ENCODE assay signal across 19 cellular contexts in the genomic region with DNA sequence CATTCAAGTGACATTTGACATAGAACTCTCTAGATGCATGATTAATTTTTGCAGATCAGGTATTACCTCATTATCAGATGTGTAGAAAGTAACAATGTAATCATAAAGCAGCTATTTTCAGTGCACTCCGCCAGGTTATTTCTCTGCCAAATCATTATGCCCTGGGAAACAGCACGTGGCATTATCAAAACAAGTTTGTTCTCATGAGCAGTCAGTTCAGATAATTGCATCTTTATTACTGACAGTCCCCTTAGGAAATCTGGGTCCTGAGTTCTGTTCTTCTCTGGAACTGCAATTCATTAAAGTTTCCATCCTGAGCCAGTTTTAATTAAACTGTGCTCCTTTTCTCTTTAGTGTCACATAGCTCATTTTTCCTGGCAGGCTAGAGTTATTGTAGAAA.
A peak's percentile ranks its signal among the peaks of the same experiment; 100 is the strongest.
DNase-seq lines count a peak whose midpoint lies in the region; ATAC-seq and TF ChIP-seq lines count a peak whose summit lies in the region.
"Had no signal": no experiment of that assay in that cellular context is flagged by ENCODE, and none has a peak within 500 bp of the region (broad histone marks: within the 10 kb centered on the region; RNA-seq: fewer than 3 reads in every experiment).

No MANE protein-coding gene starts in this region.

- no peak overlapping the region for H3K27ac Mint-ChIP-seq in MCF 10A (ENCODE audit: low read depth, unreplicated experiment)

- no peaks in the 10 kb centered on the region for H3K9me3 Mint-ChIP-seq in MCF 10A (ENCODE audit: unreplicated experiment)

- BruUV-seq in MCF 10A (replicated peaks; lab: Mats Ljungman, UMichigan), result no TSS peak

- H3K27me3 Mint-ChIP-seq in MCF 10A (ENCODE audit: insufficient read depth, unreplicated experiment), result no peaks in the 10 kb centered on the region

- TF ChIP-seq POLR2A in breast epithelium (IDR thresholded peaks at IDR 0.05), result no peak
- TF ChIP-seq POLR2A in Peyer's patch (IDR thresholded peaks at IDR 0.05), result no peak

- H3K4me3 ChIP-seq in breast epithelium (no peak overlapping the region), dorsolateral prefrontal cortex (peak overlapping the region in 11 of 59 donors; percentile 2 to 42 (median 8)), Peyer's patch (no peak overlapping the region)
- H3K4me3 ChIP-seq: BLaER1 treated with 17β-estradiol and CSF1 and Interleukin-3, amounts not matched to agents 10 nM and 100 nM had no signal

- no peaks in the 10 kb centered on the region for H3K9me3 ChIP-seq in breast epithelium
- H3K9me3 ChIP-seq in Peyer's patch, result no peaks in the 10 kb centered on the region

- H3K36me3 Mint-ChIP-seq in MCF 10A (ENCODE audit: insufficient read depth, unreplicated experiment), result no peaks in the 10 kb centered on the region

- peak; percentile 23 for DNase-seq in MCF 10A (ENCODE audit: unreplicated experiment)
- no peak for DNase-seq in breast epithelium (ENCODE audit: low spot score in 2 of 2)
- no peak for DNase-seq in dorsolateral prefrontal cortex
- peak; percentile 32 for DNase-seq in medulla oblongata (ENCODE audit: extremely low spot score)
- no peak for DNase-seq in Peyer's patch
- DNase-seq in activated effector memory CD4-positive, alpha-beta T cell treated with anti-CD3 and anti-CD28 coated beads, Interleukin-2, amount 50 U/mL, for 16 hours, result no peak
- DNase-seq: 8988T, DMS153, EL, H7, IMR-90, Kasumi-1, NCI-H1436, NCI-H2029 treated with DMSO at 0.1 percent for 48 hours, NCI-H526, PC-3 had no signal

- CTCF ChIA-PET in MCF 10A (lab: Yijun Ruan, JAX), result interaction anchor here (1.3 to 1.7 kb wide), 2 partner anchors 17 to 79 kb away, joined by 5 to 7 read pairs; no protein-coding TSS in a partner anchor

- peaks cover 5% of the 10 kb centered on the region for H3K4me1 Mint-ChIP-seq in MCF 10A (ENCODE audit: insufficient read depth, unreplicated experiment)

- H3K4me1 ChIP-seq in breast epithelium (peaks cover 0 to 3% of the 10 kb centered on the region in 2 donors), Peyer's patch (no peaks in the 10 kb centered on the region)
- H3K4me1 ChIP-seq: BLaER1 treated with 17β-estradiol and CSF1 and Interleukin-3, amounts not matched to agents 10 nM and 100 nM had no signal

- ATAC-seq in HG03439 (IDR thresholded peaks at IDR 0.05; ENCODE audit: unreplicated experiment) (no peak), HG03159 (IDR thresholded peaks at IDR 0.05; ENCODE audit: unreplicated experiment) (no peak)
- ATAC-seq: PC-3 had no signal

- intact Hi-C loops in MCF 10A (cut with micrococcal nuclease) (no loop called here), breast epithelium (cut with DNase I; ENCODE audit: low total_unique reads) (no loop called here), dorsolateral prefrontal cortex (cut with DNase I) (no loop called here)

- H3K4me3 Mint-ChIP-seq in MCF 10A (ENCODE audit: unreplicated experiment), result no peak overlapping the region

- no peak overlapping the region for H3K27ac ChIP-seq in breast epithelium
- peak overlapping the region in 56 of 59 donors; percentile 5 to 92 (median 77) for H3K27ac ChIP-seq in dorsolateral prefrontal cortex
- no peak overlapping the region for H3K27ac ChIP-seq in Peyer's patch
- H3K27ac ChIP-seq: BLaER1 treated with 17β-estradiol and CSF1 and Interleukin-3, amounts not matched to agents 10 nM and 100 nM had no signal

- H3K27me3 ChIP-seq in breast epithelium (no peaks in the 10 kb centered on the region), dorsolateral prefrontal cortex (no peaks in the 10 kb centered on the region), Peyer's patch (no peaks in the 10 kb centered on the region)
- H3K27me3 ChIP-seq: BLaER1 treated with 17β-estradiol and CSF1 and Interleukin-3, amounts not matched to agents 10 nM and 100 nM had no signal

- POLR2A ChIA-PET in MCF 10A (lab: Yijun Ruan, JAX), result interaction anchor here (0.9 to 1.1 kb wide), 4 partner anchors 16 to 739 kb away, joined by 3 read pairs; no protein-coding TSS in a partner anchor

- H3K36me3 ChIP-seq in breast epithelium (no peaks in the 10 kb centered on the region), Peyer's patch (no peaks in the 10 kb centered on the region)
- H3K36me3 ChIP-seq: BLaER1 treated with 17β-estradiol and CSF1 and Interleukin-3, amounts not matched to agents 10 nM and 100 nM had no signal

- TF ChIP-seq CTCF in MCF 10A (IDR thresholded peaks at IDR 0.05; ENCODE audit: unreplicated experiment) (no peak), breast epithelium (IDR thresholded peaks at IDR 0.05) (no peak), dorsolateral prefrontal cortex (IDR thresholded peaks at IDR 0.05 in 54 of 56, conservative IDR thresholded peaks at IDR 0.05 in 2 of 56; ENCODE audit: low read depth in 1 of 56, partially characterized antibody in 56 of 56) (no peak), Peyer's patch (IDR thresholded peaks at IDR 0.05) (no peak)

Comparison
In these comparisons a context has a peak if more than half of its experiments do, and no peak if none do; other contexts are left out.
1. DNase-seq: peak in MCF 10A (single experiment) and medulla oblongata (single experiment); none in breast epithelium (0 of 2), dorsolateral prefrontal cortex (0 of 10), Peyer's patch (0 of 3) and activated effector memory CD4-positive, alpha-beta T cell treated with anti-CD3 and anti-CD28 coated beads, Interleukin-2, amount 50 U/mL, for 16 hours (single experiment).
2. H3K27ac ChIP-seq: peak in dorsolateral prefrontal cortex (56 of 59); none in breast epithelium (0 of 2) and Peyer's patch (0 of 4).